ENCODE assay signal across 17 cellular contexts in genomic region chr14:54688229-54688628, GRCh38.
DNase-seq lines count a peak whose midpoint lies in the region; ATAC-seq and TF ChIP-seq lines count a peak whose summit lies in the region.
"Had no signal": no experiment of that assay in that cellular context is flagged by ENCODE, and none has a peak within 500 bp of the region (broad histone marks: within the 10 kb centered on the region; RNA-seq: fewer than 3 reads in every experiment).

No MANE protein-coding gene starts in this region.

- 69 to 94% methylated on average over 3 to 10 of the region's 10 CpGs for WGBS in gastroesophageal sphincter (ENCODE audit: low coverage in 1 of 2), 2 donors
- 82 to 83% methylated on average over 10 of the region's 10 CpGs for WGBS in body of pancreas, 2 donors

- H3K4me3 ChIP-seq in gastroesophageal sphincter (no peak overlapping the region), subcutaneous abdominal adipose tissue (ENCODE audit: low read depth in 1 of 5, low read length in 5 of 5) (no peak overlapping the region), body of pancreas (no peak overlapping the region), mucosa of descending colon (no peak overlapping the region)
- H3K4me3 ChIP-seq: left lung had no signal

- H3K27ac ChIP-seq in RWPE1 (0 out of 2 replicates have a peak overlapping the region, but pooled peaks have one; percentile 17), gastroesophageal sphincter (peak overlapping the region in 3 of 4 donors; percentile 76 to 88 (median 83)), subcutaneous abdominal adipose tissue (ENCODE audit: low read depth, low read length) (peak overlapping the region; percentile 68), body of pancreas (no peak overlapping the region)
- H3K27ac ChIP-seq: foreskin keratinocyte had no signal

- ATAC-seq in gastroesophageal sphincter (no peak), body of pancreas (no peak), mucosa of descending colon (no peak), HG02763 (IDR thresholded peaks at IDR 0.05; ENCODE audit: unreplicated experiment) (no peak)
- ATAC-seq: activated CD4-positive, CD25-positive, alpha-beta regulatory T cell treated with anti-CD3 and anti-CD28 coated beads, Interleukin-2, amount 50 U/mL, for 24 hours; foreskin keratinocyte; left lung; PC-3; stimulated activated naive B cell treated with anti-CD40 and anti-IgM and Interleukin-4, amounts not matched to agents 10 μg/mL and 1 μg/mL and 100 μg/mL, for 72 hours had no signal

- DNase-seq in activated naive CD4-positive, alpha-beta T cell treated with anti-CD3 and anti-CD28 coated beads for 36 hours, result peak; percentile 12
- DNase-seq in activated naive CD4-positive, alpha-beta T cell treated with Interleukin-2 at 50 U/mL for 16 hours, result no peak
- DNase-seq in RWPE1 (ENCODE audit: low spot score) (no peak), body of pancreas (no peak), mucosa of descending colon (no peak)
- DNase-seq: CD8-positive, alpha-beta memory T cell; foreskin keratinocyte; HCEC 1CT; left lung; NCI-H1105 treated with DMSO at 0.1 percent for 48 hours; PC-3; stimulated activated naive B cell treated with anti-CD40 and anti-IgM and Interleukin-4, amounts not matched to agents 10 μg/mL and 1 μg/mL and 100 μg/mL, for 72 hours; T1000 had no signal

- no peak for TF ChIP-seq POLR2A in gastroesophageal sphincter (IDR thresholded peaks at IDR 0.05)
- TF ChIP-seq POLR2A in body of pancreas (IDR thresholded peaks at IDR 0.05), result no peak

- TF ChIP-seq CTCF in RWPE1 (conservative IDR thresholded peaks at IDR 0.05; ENCODE audit: low read depth), result no peak
- no peak for TF ChIP-seq CTCF in gastroesophageal sphincter (IDR thresholded peaks at IDR 0.05)
- TF ChIP-seq CTCF in body of pancreas (IDR thresholded peaks at IDR 0.05), result no peak
- TF ChIP-seq CTCF in mucosa of descending colon (IDR thresholded peaks at IDR 0.05), result no peak

- peaks cover 16% of the 10 kb centered on the region for H3K4me1 Mint-ChIP-seq in activated naive CD4-positive, alpha-beta T cell treated with anti-CD3 and anti-CD28 coated beads for 36 hours (ENCODE audit: low read depth)

- H3K27me3 Mint-ChIP-seq in activated naive CD4-positive, alpha-beta T cell treated with anti-CD3 and anti-CD28 coated beads for 36 hours (ENCODE audit: low read depth), result no peaks in the 10 kb centered on the region
- H3K27me3 Mint-ChIP-seq: stimulated activated naive B cell treated with anti-CD40 and anti-IgM and Interleukin-4, amounts not matched to agents 10 μg/mL and 1 μg/mL and 100 μg/mL, for 72 hours had no signal

- TF ChIP-seq EP300 in gastroesophageal sphincter (IDR thresholded peaks at IDR 0.05), result no peak

- H3K9me3 ChIP-seq in gastroesophageal sphincter (no peaks in the 10 kb centered on the region), subcutaneous abdominal adipose tissue (ENCODE audit: control insufficient read depth in 5 of 5, low read length in 5 of 5) (no peaks in the 10 kb centered on the region), body of pancreas (no peaks in the 10 kb centered on the region), mucosa of descending colon (no peaks in the 10 kb centered on the region)
- H3K9me3 ChIP-seq: left lung had no signal

- CTCF ChIA-PET in activated naive CD4-positive, alpha-beta T cell treated with anti-CD3 and anti-CD28 coated beads for 36 hours (lab: Charles Lee), result interaction anchor here (0.8 to 2.1 kb wide), 2 partner anchors 12 to 85 kb away, joined by 3 to 5 read pairs; no protein-coding TSS in a partner anchor
- CTCF ChIA-PET in RWPE1 (lab: Yijun Ruan, JAX), result no interaction called here

- H3K4me1 ChIP-seq in gastroesophageal sphincter (peaks cover 4 to 78% (median 40%) of the 10 kb centered on the region in 3 donors), subcutaneous abdominal adipose tissue (ENCODE audit: control insufficient read depth in 5 of 5, insufficient read depth in 5 of 5, low read length in 5 of 5) (peaks cover 14 to 64% (median 52%) of the 10 kb centered on the region in 5 donors), body of pancreas (peaks cover 13% of the 10 kb centered on the region), mucosa of descending colon (ENCODE audit: low read depth) (no peaks in the 10 kb centered on the region)

- no peak overlapping the region for H3K27ac Mint-ChIP-seq in activated naive CD4-positive, alpha-beta T cell treated with anti-CD3 and anti-CD28 coated beads for 36 hours
- H3K27ac Mint-ChIP-seq: CD8-positive, alpha-beta memory T cell; stimulated activated naive B cell treated with anti-CD40 and anti-IgM and Interleukin-4, amounts not matched to agents 10 μg/mL and 1 μg/mL and 100 μg/mL, for 72 hours had no signal

- intact Hi-C loops in activated naive CD4-positive, alpha-beta T cell treated with anti-CD3 and anti-CD28 coated beads for 36 hours (cut with micrococcal nuclease), result no loop called here
- intact Hi-C loops in body of pancreas (cut with DNase I), result no loop called here
- intact Hi-C loops in mucosa of descending colon (cut with DNase I, micrococcal nuclease), result no loop called here

- H3K4me3 Mint-ChIP-seq in activated naive CD4-positive, alpha-beta T cell treated with anti-CD3 and anti-CD28 coated beads for 36 hours, result no peak overlapping the region
- H3K4me3 Mint-ChIP-seq: CD8-positive, alpha-beta memory T cell; stimulated activated naive B cell treated with anti-CD40 and anti-IgM and Interleukin-4, amounts not matched to agents 10 μg/mL and 1 μg/mL and 100 μg/mL, for 72 hours had no signal

- no peaks in the 10 kb centered on the region for H3K9me3 Mint-ChIP-seq in activated naive CD4-positive, alpha-beta T cell treated with anti-CD3 and anti-CD28 coated beads for 36 hours
- H3K9me3 Mint-ChIP-seq: stimulated activated naive B cell treated with anti-CD40 and anti-IgM and Interleukin-4, amounts not matched to agents 10 μg/mL and 1 μg/mL and 100 μg/mL, for 72 hours had no signal

- H3K27me3 ChIP-seq in gastroesophageal sphincter (no peaks in the 10 kb centered on the region), subcutaneous abdominal adipose tissue (ENCODE audit: control insufficient read depth in 5 of 5, insufficient read depth in 4 of 5, low read length in 5 of 5) (no peaks in the 10 kb centered on the region), body of pancreas (no peaks in the 10 kb centered on the region)
- H3K27me3 ChIP-seq: foreskin keratinocyte, left lung had no signal

- H3K9ac ChIP-seq in subcutaneous abdominal adipose tissue (ENCODE audit: low read length in 5 of 5), result no peak overlapping the region

- H3K36me3 ChIP-seq in gastroesophageal sphincter (no peaks in the 10 kb centered on the region), subcutaneous abdominal adipose tissue (ENCODE audit: control insufficient read depth in 5 of 5, insufficient read depth in 5 of 5, low read length in 5 of 5) (no peaks in the 10 kb centered on the region), body of pancreas (replicated peaks in 1 of 2; ENCODE audit: insufficient read depth in 1 of 2, low read depth in 2 of 2) (no peaks in the 10 kb centered on the region), mucosa of descending colon (ENCODE audit: low read depth) (no peaks in the 10 kb centered on the region)
- H3K36me3 ChIP-seq: left lung had no signal

- H3K36me3 Mint-ChIP-seq in activated naive CD4-positive, alpha-beta T cell treated with anti-CD3 and anti-CD28 coated beads for 36 hours (ENCODE audit: low read depth), result no peaks in the 10 kb centered on the region
- H3K36me3 Mint-ChIP-seq: CD8-positive, alpha-beta memory T cell had no signal

- POLR2A ChIA-PET in RWPE1 (lab: Yijun Ruan, JAX; ENCODE audit: low non-redundant PET), result interaction anchor here (0.6 kb wide), 1 partner anchor 30 kb away, joined by 3 read pairs; no protein-coding TSS in a partner anchor

Comparison
In these comparisons a context has a peak if more than half of its experiments do, and no peak if none do; other contexts are left out.
1. H3K27ac ChIP-seq: peak in RWPE1 (single experiment), gastroesophageal sphincter (3 of 4) and subcutaneous abdominal adipose tissue (single experiment); none in body of pancreas (0 of 4).